Comparison of ENCODE assay signal across 7 cellular contexts in genomic region chr5:87411586-87412416, GRCh38. TPM values are rescaled to one million over a fixed set of nuclear protein-coding genes. Genes with fewer than 3 reads are reported as not detected.
A peak's percentile ranks its signal among the peaks of the same experiment; 100 is the strongest.
DNase-seq lines count a peak whose midpoint lies in the region; ATAC-seq and TF ChIP-seq lines count a peak whose summit lies in the region.

No MANE protein-coding gene starts in this region.

- ATAC-seq in GM21619 (IDR thresholded peaks at IDR 0.05; ENCODE audit: unreplicated experiment), result peak; percentile 10

- H3K79me2 ChIP-seq in neural cell (replicated peaks; ENCODE audit: insufficient read depth, low read length), result peaks cover 48% of the 10 kb centered on the region

- no peaks in the 10 kb centered on the region for H3K9me3 Mint-ChIP-seq in activated CD4-positive, alpha-beta memory T cell treated with anti-CD3 and anti-CD28 coated beads, Interleukin-2, amount 10 ng/mL, durations not matched to agents 7 days and 5 days

- H3K27me3 ChIP-seq in neural cell (ENCODE audit: insufficient read depth, low read depth, low read length), result no peaks in the 10 kb centered on the region

- H3F3A ChIP-seq in neural cell (ENCODE audit: insufficient read depth, low read length, poor library complexity, severe bottlenecking), result no peaks in the 10 kb centered on the region

- no peak for TF ChIP-seq EP300 in neural cell (conservative IDR thresholded peaks at IDR 0.05; ENCODE audit: poor library complexity, severe bottlenecking)

- no peak for TF ChIP-seq RAD21 in neural cell (conservative IDR thresholded peaks at IDR 0.05)

- no peaks in the 10 kb centered on the region for H3K27me3 Mint-ChIP-seq in activated CD4-positive, alpha-beta memory T cell treated with anti-CD3 and anti-CD28 coated beads, Interleukin-2, amount 10 ng/mL, durations not matched to agents 7 days and 5 days

- peak overlapping the region; percentile 91 for H3K27ac Mint-ChIP-seq in activated CD4-positive, alpha-beta memory T cell treated with anti-CD3 and anti-CD28 coated beads, Interleukin-2, amount 10 ng/mL, durations not matched to agents 7 days and 5 days

- H3K36me3 Mint-ChIP-seq in activated CD4-positive, alpha-beta memory T cell treated with anti-CD3 and anti-CD28 coated beads, Interleukin-2, amount 10 ng/mL, durations not matched to agents 7 days and 5 days (ENCODE audit: low read depth), result peaks cover 45% of the 10 kb centered on the region

- peak overlapping the region; percentile 90 for H2AFZ ChIP-seq in neural cell (ENCODE audit: low read depth, low read length)

- H3K9me2 ChIP-seq in neural cell (ENCODE audit: insufficient read depth, low read length), result no peaks in the 10 kb centered on the region

- peak overlapping the region; percentile 99 for H3K4me3 Mint-ChIP-seq in activated CD4-positive, alpha-beta memory T cell treated with anti-CD3 and anti-CD28 coated beads, Interleukin-2, amount 10 ng/mL, durations not matched to agents 7 days and 5 days

- POLR2A ChIA-PET in activated CD4-positive, alpha-beta memory T cell treated with anti-CD3 and anti-CD28 coated beads, Interleukin-2, amount 10 ng/mL, durations not matched to agents 7 days and 5 days (lab: Charles Lee), result interaction anchor here (1.2 to 2.9 kb wide), 8 partner anchors 12 to 794 kb away, joined by 3 to 12 read pairs (median 6); partner anchors contain the start of genes COX7C and RASA1

- peaks cover 6% of the 10 kb centered on the region for H3K36me3 ChIP-seq in neural cell (ENCODE audit: insufficient read depth, low read length)

- H3K4me3 ChIP-seq in LNCaP clone FGC (ENCODE audit: low read depth, low read length) (peak overlapping the region; percentile 83), fibroblast of villous mesenchyme (ENCODE audit: low read depth, low read length) (peak overlapping the region; percentile 97), neural cell (ENCODE audit: low read length) (peak overlapping the region; percentile 84)

- no peaks in the 10 kb centered on the region for H3K9me3 ChIP-seq in neural cell (ENCODE audit: low read length)

- H3K4me1 Mint-ChIP-seq in activated CD4-positive, alpha-beta memory T cell treated with anti-CD3 and anti-CD28 coated beads, Interleukin-2, amount 10 ng/mL, durations not matched to agents 7 days and 5 days, result peaks cover 50% of the 10 kb centered on the region

- H3K27ac ChIP-seq in neural cell (ENCODE audit: low read length), result peak overlapping the region; percentile 98

- H3K9ac ChIP-seq in neural cell (ENCODE audit: low read length), result peak overlapping the region; percentile 96

- TF ChIP-seq CTCF in LNCaP clone FGC (IDR thresholded peaks at IDR 0.05; ENCODE audit: control insufficient read depth, extremely low read depth, insufficient read depth), result no peak
- no peak for TF ChIP-seq CTCF in fibroblast of villous mesenchyme (IDR thresholded peaks at IDR 0.05; ENCODE audit: insufficient read depth, low read depth, low read length)
- no peak for TF ChIP-seq CTCF in neural cell (IDR thresholded peaks at IDR 0.05; ENCODE audit: poor library complexity, severe bottlenecking)

- peak; percentile 64 for DNase-seq in GF-D8 (lab: John Stamatoyannopoulos, UW)
- DNase-seq in LNCaP clone FGC (ENCODE audit: low read depth), result no peak
- peak; percentile 24 for DNase-seq in activated CD4-positive, alpha-beta memory T cell treated with anti-CD3 and anti-CD28 coated beads, Interleukin-2, amount 10 ng/mL, durations not matched to agents 7 days and 5 days
- DNase-seq in fibroblast of villous mesenchyme (ENCODE audit: low read depth), result peak; percentile 59
- DNase-seq in epidermal melanocyte (ENCODE audit: insufficient read length, low spot score), result no peak

- peak overlapping the region; percentile 93 for H3K4me2 ChIP-seq in neural cell (ENCODE audit: low read length)

- CTCF ChIA-PET in activated CD4-positive, alpha-beta memory T cell treated with anti-CD3 and anti-CD28 coated beads, Interleukin-2, amount 10 ng/mL, durations not matched to agents 7 days and 5 days (lab: Charles Lee), result interaction anchor here (1.1 to 2.1 kb wide), 5 partner anchors 12 to 425 kb away, joined by 3 to 13 read pairs (median 3); no protein-coding TSS in a partner anchor

- no peaks in the 10 kb centered on the region for H4K20me1 ChIP-seq in neural cell (ENCODE audit: insufficient read depth)

TF ChIP-seq in neural cell, 6 proteins besides CTCF, POLR2A, EP300 and RAD21:
- TF ChIP-seq MXI1 (conservative IDR thresholded peaks at IDR 0.05; ENCODE audit: poor library complexity, severe bottlenecking), result no peak
- no peak for TF ChIP-seq SMC3 (conservative IDR thresholded peaks at IDR 0.05; ENCODE audit: poor library complexity)
- no peak for TF ChIP-seq POLR2AphosphoS5 (IDR thresholded peaks at IDR 0.05)
- no peak for TF ChIP-seq TAF1 (IDR thresholded peaks at IDR 0.05; ENCODE audit: low read depth)
- TF ChIP-seq REST (IDR thresholded peaks at IDR 0.05; ENCODE audit: borderline replicate concordance), result no peak
- no peak for TF ChIP-seq EZH2 (IDR thresholded peaks at IDR 0.05; ENCODE audit: borderline replicate concordance, insufficient read depth, low read length, poor library complexity, severe bottlenecking)
TF ChIP-seq in neural cell: peak in this region for 0.

RNA-seq across cellular contexts. Expression of gene CCNH, which starts 0.9 kb away (rescaled TPM):
- 10 to 100 TPM; 55.7 to 60.4 TPM for total RNA-seq in activated CD4-positive, alpha-beta memory T cell treated with anti-CD3 and anti-CD28 coated beads, Interleukin-2, amount 10 ng/mL, durations not matched to agents 7 days and 5 days
- 58.3 and 60.9 TPM in 2 replicates for total RNA-seq in fibroblast of villous mesenchyme
- 113 and 127 TPM in 2 replicates for polyA plus RNA-seq in neural cell
- 257 and 304 TPM in 2 replicates for polyA minus RNA-seq in neural cell

Comparison
In these comparisons a context has a peak if more than half of its experiments do, and no peak if none do; other contexts are left out.
1. DNase-seq: peak in GF-D8 (single experiment), activated CD4-positive, alpha-beta memory T cell treated with anti-CD3 and anti-CD28 coated beads, Interleukin-2, amount 10 ng/mL, durations not matched to agents 7 days and 5 days (single experiment) and fibroblast of villous mesenchyme (single experiment); none in LNCaP clone FGC (single experiment) and epidermal melanocyte (single experiment).
2. Peak in every context shown above with its lines, with median percentiles within 50 percentile points of each other: H3K4me3 ChIP-seq.